In genomic region chr3:94423566-94423965, GRCh38 we compare ENCODE assay signal across 23 cellular contexts.
DNase-seq lines count a peak whose midpoint lies in the region; ATAC-seq and TF ChIP-seq lines count a peak whose summit lies in the region.
"Had no signal": no experiment of that assay in that cellular context is flagged by ENCODE, and none has a peak within 500 bp of the region (broad histone marks: within the 10 kb centered on the region; RNA-seq: fewer than 3 reads in every experiment).

No MANE protein-coding gene starts in this region.

- no peaks in the 10 kb centered on the region for H3F3A ChIP-seq in MM.1S (ENCODE audit: insufficient read depth, low read length)

- H3K27me3 ChIP-seq in mammary epithelial cell (ENCODE audit: insufficient read depth, low read length): no peaks in the 10 kb centered on the region
- H3K27me3 ChIP-seq in breast epithelium: no peaks in the 10 kb centered on the region
- no peaks in the 10 kb centered on the region for H3K27me3 ChIP-seq in MM.1S (replicated peaks; ENCODE audit: insufficient read depth, low read length)
- H3K27me3 ChIP-seq: body of pancreas, MG63, pancreas, stomach, thyroid gland, vagina had no signal

- no TSS peak for BruUV-seq in mammary epithelial cell (replicated peaks; lab: Mats Ljungman, UMichigan)

- H3K9ac ChIP-seq in mammary epithelial cell (ENCODE audit: insufficient read depth, low read length) (no peak overlapping the region), MM.1S (ENCODE audit: low read length) (no peak overlapping the region)

- H3K4me1 ChIP-seq in mammary epithelial cell (ENCODE audit: insufficient read depth, low read length) (no peaks in the 10 kb centered on the region), breast epithelium (no peaks in the 10 kb centered on the region), MM.1S (ENCODE audit: low read length) (no peaks in the 10 kb centered on the region)
- H3K4me1 ChIP-seq: body of pancreas, pancreas, stomach, thyroid gland, vagina had no signal

- no peak for ATAC-seq in GM19452 (IDR thresholded peaks at IDR 0.05; ENCODE audit: unreplicated experiment)
- ATAC-seq: activated CD8-positive, alpha-beta T cell treated with anti-CD3 and anti-CD28 coated beads, Interleukin-2, amount 10 ng/mL, durations not matched to agents 7 days and 5 days; activated naive CD4-positive, alpha-beta T cell treated with anti-CD3 and anti-CD28 coated beads, Interleukin-2, amount 50 U/mL, for 72 hours; body of pancreas; K562; pancreas had no signal

- H3K27ac ChIP-seq in mammary epithelial cell (ENCODE audit: insufficient read depth, low read depth, low read length) (no peak overlapping the region), breast epithelium (no peak overlapping the region), MM.1S (ENCODE audit: low read length) (no peak overlapping the region)
- H3K27ac ChIP-seq: body of pancreas, pancreas, stomach, thyroid gland, vagina had no signal

- H3K9me3 ChIP-seq in mammary epithelial cell (replicated peaks; ENCODE audit: insufficient read depth, low read length) (peaks cover 3% of the 10 kb centered on the region), breast epithelium (no peaks in the 10 kb centered on the region), MM.1S (replicated peaks; ENCODE audit: insufficient read depth, low read length) (no peaks in the 10 kb centered on the region)
- H3K9me3 ChIP-seq: pancreas, thyroid gland, vagina had no signal

- TF ChIP-seq CTCF in mammary epithelial cell (conservative IDR thresholded peaks at IDR 0.05 in 1 of 2, IDR thresholded peaks at IDR 0.05 in 1 of 2; ENCODE audit: extremely low read depth in 1 of 2, insufficient read depth in 1 of 2, low read depth in 1 of 2, low read length in 2 of 2): no peak
- no peak for TF ChIP-seq CTCF in breast epithelium (IDR thresholded peaks at IDR 0.05)
- TF ChIP-seq CTCF in MM.1S (IDR thresholded peaks at IDR 0.05; ENCODE audit: low read length): no peak

- no peaks in the 10 kb centered on the region for H3K36me3 ChIP-seq in mammary epithelial cell (ENCODE audit: insufficient read depth, low read length)
- no peaks in the 10 kb centered on the region for H3K36me3 ChIP-seq in breast epithelium
- no peaks in the 10 kb centered on the region for H3K36me3 ChIP-seq in MM.1S (replicated peaks; ENCODE audit: insufficient read depth, low read length)
- H3K36me3 ChIP-seq: MG63, pancreas, stomach, thyroid gland, vagina had no signal

- H4K20me1 ChIP-seq in mammary epithelial cell (ENCODE audit: insufficient read depth, low read length): no peaks in the 10 kb centered on the region
- H4K20me1 ChIP-seq in MM.1S (ENCODE audit: insufficient read depth, low read length): no peaks in the 10 kb centered on the region

- no peak overlapping the region for H3K4me2 ChIP-seq in mammary epithelial cell (ENCODE audit: insufficient read depth, low read depth, low read length)
- H3K4me2 ChIP-seq in MM.1S (ENCODE audit: low read depth, low read length): no peak overlapping the region

- H3K9me2 ChIP-seq in MM.1S (replicated peaks; ENCODE audit: insufficient read depth, low read length): no peaks in the 10 kb centered on the region

- no peak for TF ChIP-seq POLR2A in breast epithelium (IDR thresholded peaks at IDR 0.05)

- CTCF ChIA-PET in mammary epithelial cell (lab: Charles Lee; ENCODE audit: low non-redundant PET): no interaction called here

- intact Hi-C loops in mammary epithelial cell (cut with micrococcal nuclease): no loop called here
- intact Hi-C loops in breast epithelium (cut with DNase I; ENCODE audit: low total_unique reads): no loop called here

- H3K4me3 ChIP-seq in mammary epithelial cell (replicated peaks in 1 of 3; ENCODE audit: insufficient read depth in 1 of 3, low read depth in 2 of 3, low read length in 3 of 3) (no peak overlapping the region), breast epithelium (no peak overlapping the region), MM.1S (ENCODE audit: low read length) (no peak overlapping the region)
- H3K4me3 ChIP-seq: body of pancreas, K562, MG63, pancreas, stomach, thyroid gland, vagina had no signal

- H2AFZ ChIP-seq in mammary epithelial cell (ENCODE audit: low read depth, low read length): no peak overlapping the region
- H2AFZ ChIP-seq in MM.1S (ENCODE audit: low read length): no peak overlapping the region

- dilution Hi-C loops in mammary epithelial cell (cut with HindIII; ENCODE audit: low sequenced_read_pairs): no loop called here

- DNase-seq in mammary epithelial cell (peak; percentile 26), breast epithelium (ENCODE audit: low spot score in 2 of 2) (no peak), RPMI7951 (ENCODE audit: low read depth) (peak; percentile 14), fibroblast of gingiva (ENCODE audit: low read depth) (peak; percentile 77), iPS-NIHi11 (ENCODE audit: low spot score) (no peak), MM.1S (no peak), T1000 (lab: John Stamatoyannopoulos, UW) (no peak)
- DNase-seq: activated CD8-positive, alpha-beta T cell treated with anti-CD3 and anti-CD28 coated beads, Interleukin-2, amount 10 ng/mL, durations not matched to agents 7 days and 5 days; body of pancreas; CD8-positive, alpha-beta memory T cell; effector CD8-positive, alpha-beta T cell; erythroblast; MG63; NCI-H1436; NCI-H2107; pancreas; stimulated activated CD4-positive, alpha-beta T cell treated with anti-CD3 and anti-CD28 coated beads, Interleukin-2, amount 100 ng/mL, for 24 hours; stomach; thyroid gland had no signal

- no peaks in the 10 kb centered on the region for H3K79me2 ChIP-seq in mammary epithelial cell (ENCODE audit: insufficient read depth, low read length)
- no peaks in the 10 kb centered on the region for H3K79me2 ChIP-seq in MM.1S (ENCODE audit: low read length)

- in situ Hi-C loops in mammary epithelial cell (cut with MboI; ENCODE audit: low sequenced_read_pairs in 2 of 2): no loop called here

Comparison
In these comparisons a context has a peak if more than half of its experiments do, and no peak if none do; other contexts are left out.
1. DNase-seq: peak in mammary epithelial cell (single experiment), RPMI7951 (single experiment) and fibroblast of gingiva (single experiment); none in breast epithelium (0 of 2), iPS-NIHi11 (single experiment), MM.1S (single experiment) and T1000 (single experiment).